In the genomic region with DNA sequence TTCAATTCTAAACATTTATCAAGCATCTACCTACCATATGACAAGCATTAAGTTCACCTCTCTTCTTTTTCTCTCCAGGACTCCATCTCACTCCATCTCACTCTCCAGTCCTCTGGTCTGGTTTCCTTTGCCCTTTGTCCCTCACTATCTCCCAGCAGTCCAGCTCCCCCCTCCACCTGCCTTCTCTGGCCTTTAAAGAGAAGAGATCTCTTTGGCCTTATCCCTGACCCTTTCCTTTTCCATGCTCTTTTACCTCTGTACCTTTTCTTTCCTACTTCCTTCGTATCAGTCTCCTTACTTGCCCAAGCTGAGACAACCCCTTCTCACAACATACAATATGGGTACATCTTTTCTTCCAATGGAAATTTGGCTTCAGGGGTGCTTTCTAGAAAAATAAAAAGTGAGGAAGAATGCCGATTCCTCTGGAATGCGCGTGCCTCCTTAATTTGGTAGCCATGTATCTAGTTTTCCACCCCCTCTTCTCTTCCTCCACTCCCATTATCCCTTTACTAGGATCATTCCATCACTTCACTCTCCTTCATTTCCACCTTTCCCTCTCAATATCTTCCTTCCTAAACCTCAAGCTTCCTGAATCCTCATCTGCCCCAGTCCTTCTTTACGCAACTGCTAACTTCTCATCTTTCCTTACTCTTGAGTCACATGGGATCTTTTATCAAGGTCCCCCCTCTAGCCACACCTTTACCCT, we compare ENCODE assay signal across 8 cellular contexts. TPM values are rescaled to one million over a fixed set of nuclear protein-coding genes. Genes with fewer than 3 reads are reported as not detected.
DNase-seq lines count a peak whose midpoint lies in the region; ATAC-seq and TF ChIP-seq lines count a peak whose summit lies in the region.

No MANE protein-coding gene starts in this region.

- in situ Hi-C loops in GM13977 (cut with MboI; ENCODE audit: low pct_unique_long_range_greater_than_20kb, low sequenced_read_pairs, unreplicated experiment): no loop called here

- CTCF ChIA-PET in activated naive CD4-positive, alpha-beta T cell treated with anti-CD3 and anti-CD28 coated beads, Interleukin-2, amount 10 ng/mL, durations not matched to agents 7 days and 5 days (lab: Charles Lee): interaction anchor here (1.3 to 1.8 kb wide), 2 partner anchors 14 to 19 kb away, joined by 5 to 9 read pairs; no protein-coding TSS in a partner anchor

- peak overlapping the region; percentile 77 for H3K4me3 ChIP-seq in iPS-11a (ENCODE audit: low read depth, low read length)

- peak overlapping the region; percentile 85 for H3K4me3 Mint-ChIP-seq in activated naive CD4-positive, alpha-beta T cell treated with anti-CD3 and anti-CD28 coated beads, Interleukin-2, amount 10 ng/mL, durations not matched to agents 7 days and 5 days
- H3K4me3 Mint-ChIP-seq in activated T-helper 17 cell treated with anti-CD3 and anti-CD28 coated beads, Interleukin-2, amount 50 U/mL, for 72 hours: peak overlapping the region; percentile 90
- H3K4me3 Mint-ChIP-seq in stimulated activated effector memory CD8-positive, alpha-beta T cell treated with anti-CD3 and anti-CD28 coated beads, Interleukin-12 subunit alpha, Interleukin-12 subunit beta, amount 100 ng/mL, for 72 hours: peak overlapping the region; percentile 83

- DNase-seq in activated naive CD4-positive, alpha-beta T cell treated with anti-CD3 and anti-CD28 coated beads, Interleukin-2, amount 10 ng/mL, durations not matched to agents 7 days and 5 days: no peak
- DNase-seq in activated naive CD4-positive, alpha-beta T cell (lab: John Stamatoyannopoulos, UW): no peak
- DNase-seq in stimulated activated effector memory CD8-positive, alpha-beta T cell treated with anti-CD3 and anti-CD28 coated beads, Interleukin-12 subunit alpha, Interleukin-12 subunit beta, amount 100 ng/mL, for 72 hours (ENCODE audit: low spot score in 2 of 2): no peak
- DNase-seq in GM13977 (ENCODE audit: low spot score): no peak

- no peak for TF ChIP-seq CTCF in GM13977 (IDR thresholded peaks at IDR 0.05; ENCODE audit: extremely low read depth, insufficient read depth, missing control alignments)

- H3K27ac Mint-ChIP-seq in activated naive CD4-positive, alpha-beta T cell treated with anti-CD3 and anti-CD28 coated beads, Interleukin-2, amount 10 ng/mL, durations not matched to agents 7 days and 5 days: peak overlapping the region; percentile 92
- peak overlapping the region; percentile 96 for H3K27ac Mint-ChIP-seq in activated T-helper 17 cell treated with anti-CD3 and anti-CD28 coated beads, Interleukin-2, amount 50 U/mL, for 72 hours
- H3K27ac Mint-ChIP-seq in stimulated activated effector memory CD8-positive, alpha-beta T cell treated with anti-CD3 and anti-CD28 coated beads, Interleukin-12 subunit alpha, Interleukin-12 subunit beta, amount 100 ng/mL, for 72 hours: peak overlapping the region; percentile 91

- H3K36me3 Mint-ChIP-seq in activated naive CD4-positive, alpha-beta T cell treated with anti-CD3 and anti-CD28 coated beads, Interleukin-2, amount 10 ng/mL, durations not matched to agents 7 days and 5 days: peaks cover 21% of the 10 kb centered on the region
- H3K36me3 Mint-ChIP-seq in activated T-helper 17 cell treated with anti-CD3 and anti-CD28 coated beads, Interleukin-2, amount 50 U/mL, for 72 hours (ENCODE audit: low read depth): peaks cover 43% of the 10 kb centered on the region
- H3K36me3 Mint-ChIP-seq in stimulated activated effector memory CD8-positive, alpha-beta T cell treated with anti-CD3 and anti-CD28 coated beads, Interleukin-12 subunit alpha, Interleukin-12 subunit beta, amount 100 ng/mL, for 72 hours: peaks cover 42% of the 10 kb centered on the region

- ATAC-seq in activated T-helper 17 cell treated with anti-CD3 and anti-CD28 coated beads, Interleukin-2, amount 50 U/mL, for 72 hours (replicated peaks): no peak
- no peak for ATAC-seq in stimulated activated effector memory CD8-positive, alpha-beta T cell treated with anti-CD3 and anti-CD28 coated beads, Interleukin-12 subunit alpha, Interleukin-12 subunit beta, amount 100 ng/mL, for 72 hours
- ATAC-seq in GM21381 (IDR thresholded peaks at IDR 0.05; ENCODE audit: unreplicated experiment): no peak
- no peak for ATAC-seq in HG02623 (IDR thresholded peaks at IDR 0.05; ENCODE audit: unreplicated experiment)

- no peaks in the 10 kb centered on the region for H3K27me3 Mint-ChIP-seq in activated naive CD4-positive, alpha-beta T cell treated with anti-CD3 and anti-CD28 coated beads, Interleukin-2, amount 10 ng/mL, durations not matched to agents 7 days and 5 days
- H3K27me3 Mint-ChIP-seq in activated T-helper 17 cell treated with anti-CD3 and anti-CD28 coated beads, Interleukin-2, amount 50 U/mL, for 72 hours: no peaks in the 10 kb centered on the region

- peaks cover 73% of the 10 kb centered on the region for H3K4me1 Mint-ChIP-seq in activated naive CD4-positive, alpha-beta T cell treated with anti-CD3 and anti-CD28 coated beads, Interleukin-2, amount 10 ng/mL, durations not matched to agents 7 days and 5 days
- H3K4me1 Mint-ChIP-seq in activated T-helper 17 cell treated with anti-CD3 and anti-CD28 coated beads, Interleukin-2, amount 50 U/mL, for 72 hours: peaks cover 33% of the 10 kb centered on the region
- H3K4me1 Mint-ChIP-seq in stimulated activated effector memory CD8-positive, alpha-beta T cell treated with anti-CD3 and anti-CD28 coated beads, Interleukin-12 subunit alpha, Interleukin-12 subunit beta, amount 100 ng/mL, for 72 hours: peaks cover 70% of the 10 kb centered on the region

- no peaks in the 10 kb centered on the region for H3K9me3 Mint-ChIP-seq in activated naive CD4-positive, alpha-beta T cell treated with anti-CD3 and anti-CD28 coated beads, Interleukin-2, amount 10 ng/mL, durations not matched to agents 7 days and 5 days
- H3K9me3 Mint-ChIP-seq in activated T-helper 17 cell treated with anti-CD3 and anti-CD28 coated beads, Interleukin-2, amount 50 U/mL, for 72 hours: no peaks in the 10 kb centered on the region
- no peaks in the 10 kb centered on the region for H3K9me3 Mint-ChIP-seq in stimulated activated effector memory CD8-positive, alpha-beta T cell treated with anti-CD3 and anti-CD28 coated beads, Interleukin-12 subunit alpha, Interleukin-12 subunit beta, amount 100 ng/mL, for 72 hours

RNA-seq across cellular contexts. Expression of a gene that starts 0.7 kb away (rescaled TPM):
- total RNA-seq in activated T-helper 17 cell treated with anti-CD3 and anti-CD28 coated beads, Interleukin-2, amount 50 U/mL, for 72 hours: 10 to 100 TPM; 26.8 to 37.5 TPM

RNA-seq across cellular contexts. Expression of a gene that starts 1.6 kb away (rescaled TPM):
- total RNA-seq in activated T-helper 17 cell treated with anti-CD3 and anti-CD28 coated beads, Interleukin-2, amount 50 U/mL, for 72 hours: 10 to 100 TPM; 46.0 to 64.5 TPM

RNA-seq across cellular contexts. Expression of a gene that starts 7.4 kb away (rescaled TPM):
- total RNA-seq in activated T-helper 17 cell treated with anti-CD3 and anti-CD28 coated beads, Interleukin-2, amount 50 U/mL, for 72 hours: 10 to 100 TPM; 19.3 to 50.2 TPM

RNA-seq across cellular contexts. Expression of a gene that starts 12.2 kb away (rescaled TPM):
- 10 to 100 TPM in 1 of 2 donors, 1 to 10 TPM in 1; 6.7 to 10.1 TPM for total RNA-seq in activated T-helper 17 cell treated with anti-CD3 and anti-CD28 coated beads, Interleukin-2, amount 50 U/mL, for 72 hours

RNA-seq across cellular contexts. Expression of a gene that starts 13.4 kb away (rescaled TPM):
- 100 to 1,000 TPM in 1 of 2 donors, 10 to 100 TPM in 1; 53.0 to 135 TPM for total RNA-seq in activated T-helper 17 cell treated with anti-CD3 and anti-CD28 coated beads, Interleukin-2, amount 50 U/mL, for 72 hours
